ENCODE assay signal across 1 cellular context in the genomic region with DNA sequence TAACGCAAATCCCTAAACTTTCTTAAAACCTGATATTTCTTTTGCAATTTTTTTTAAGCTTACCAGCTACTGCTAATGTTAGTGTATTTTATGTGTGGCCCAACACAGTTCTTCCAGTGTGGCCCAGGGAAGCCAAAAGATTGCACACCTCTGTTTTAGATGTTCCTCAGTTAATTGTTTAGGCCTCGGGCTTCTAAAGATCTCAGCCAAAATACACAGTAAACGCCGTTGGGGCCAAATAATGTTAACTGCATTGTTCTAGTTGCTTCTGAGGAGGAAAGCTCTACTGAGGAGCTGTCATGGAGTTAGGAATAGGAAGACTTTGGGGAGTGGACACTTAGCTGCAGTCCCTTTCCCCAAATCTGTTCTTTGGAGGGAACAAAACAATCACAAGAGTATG.
TF ChIP-seq lines count a peak whose summit lies in the region.

No MANE protein-coding gene starts in this region.

TF ChIP-seq in GM23338, 12 proteins besides CTCF, POLR2A, EP300 and RAD21 (continued from another document):
- TF ChIP-seq ZNF114 (CRISPR knock-in tag; IDR thresholded peaks at IDR 0.05) (no peak), EZH2 (IDR thresholded peaks at IDR 0.05; ENCODE audit: low read depth, unreplicated experiment) (no peak)
